15 cellular contexts compared by ENCODE assay signal in the genomic region with DNA sequence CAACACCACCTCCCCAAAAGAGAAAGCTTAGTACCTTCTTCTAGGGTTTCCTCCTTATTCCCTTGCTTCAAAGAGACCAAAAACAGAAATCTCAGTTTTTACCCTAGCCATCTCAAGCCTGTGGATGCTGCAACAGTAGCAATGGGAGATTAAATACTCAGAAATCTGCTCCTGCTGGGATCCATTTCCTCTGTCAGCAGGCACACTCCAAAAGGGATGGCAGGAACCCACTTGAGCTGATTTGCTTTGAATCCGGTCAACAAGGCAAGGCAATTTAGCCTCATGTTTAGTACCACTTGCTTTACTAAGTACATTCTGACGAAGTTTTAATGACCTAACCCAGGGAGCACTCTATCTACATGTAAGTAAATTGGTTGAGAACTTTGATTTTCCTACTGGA.
"Had no signal": no experiment of that assay in that cellular context is flagged by ENCODE, and none has a peak within 500 bp of the region (broad histone marks: within the 10 kb centered on the region; RNA-seq: fewer than 3 reads in every experiment).

No MANE protein-coding gene starts in this region.

- H3K4me1 ChIP-seq: right lobe of liver had no signal

- H3K27ac Mint-ChIP-seq: dendritic cell treated with granulocyte-macrophage colony-stimulating factor and Interleukin-4, amounts not matched to agents 40 ng/mL and 50 ng/mL, for 4 days; effector memory CD8-positive, alpha-beta T cell; stimulated activated naive CD8-positive, alpha-beta T cell treated with anti-CD3 and anti-CD28 coated beads, Interleukin-15, amount 100 ng/mL, for 72 hours; type B pancreatic cell had no signal

- H3K4me1 Mint-ChIP-seq: central memory CD8-positive, alpha-beta T cell; neural crest cell; stimulated activated naive CD8-positive, alpha-beta T cell treated with anti-CD3 and anti-CD28 coated beads, Interleukin-15, amount 100 ng/mL, for 72 hours had no signal

- H3K9me3 Mint-ChIP-seq: dendritic cell treated with granulocyte-macrophage colony-stimulating factor and Interleukin-4, amounts not matched to agents 40 ng/mL and 50 ng/mL, for 4 days; neural crest cell had no signal

- H3K4me3 Mint-ChIP-seq: central memory CD8-positive, alpha-beta T cell; dendritic cell treated with granulocyte-macrophage colony-stimulating factor and Interleukin-4, amounts not matched to agents 40 ng/mL and 50 ng/mL, for 4 days; effector memory CD8-positive, alpha-beta T cell; neural crest cell; stimulated activated naive CD8-positive, alpha-beta T cell treated with anti-CD3 and anti-CD28 coated beads, Interleukin-15, amount 100 ng/mL, for 72 hours; type B pancreatic cell had no signal

- H3K4me3 ChIP-seq: right lobe of liver, smooth muscle cell had no signal

- ATAC-seq: effector memory CD8-positive, alpha-beta T cell; right lobe of liver; stimulated activated naive CD8-positive, alpha-beta T cell treated with anti-CD3 and anti-CD28 coated beads, Interleukin-15, amount 100 ng/mL, for 72 hours had no signal

- H3K27me3 ChIP-seq: brain microvascular endothelial cell, right lobe of liver had no signal

- H3K27me3 Mint-ChIP-seq: central memory CD8-positive, alpha-beta T cell; dendritic cell treated with granulocyte-macrophage colony-stimulating factor and Interleukin-4, amounts not matched to agents 40 ng/mL and 50 ng/mL, for 4 days; effector memory CD8-positive, alpha-beta T cell; stimulated activated naive CD8-positive, alpha-beta T cell treated with anti-CD3 and anti-CD28 coated beads, Interleukin-15, amount 100 ng/mL, for 72 hours had no signal

- H3K9me3 ChIP-seq: right lobe of liver had no signal

- H3K4me2 ChIP-seq: smooth muscle cell had no signal

- H3K36me3 ChIP-seq: brain microvascular endothelial cell, right lobe of liver had no signal

- H3K27ac ChIP-seq: brain microvascular endothelial cell, epithelial cell of prostate, right lobe of liver had no signal

- H3K36me3 Mint-ChIP-seq: type B pancreatic cell had no signal

- DNase-seq: activated CD4-positive, CD25-positive, alpha-beta regulatory T cell treated with anti-CD3 and anti-CD28 coated beads, Interleukin-2, amount 50 U/mL, for 72 hours; activated naive CD4-positive, alpha-beta T cell treated with Interleukin-2 at 50 U/mL for 16 hours; anterior cingulate cortex; brain microvascular endothelial cell; effector memory CD8-positive, alpha-beta T cell; foreskin melanocyte; right lobe of liver; stimulated activated naive CD8-positive, alpha-beta T cell treated with anti-CD3 and anti-CD28 coated beads, Interleukin-15, amount 100 ng/mL, for 72 hours; T-helper 9 cell had no signal
